10 cellular contexts compared by ENCODE assay signal in genomic region chr19:12778905-12779161, GRCh38. TPM values are rescaled to one million over a fixed set of nuclear protein-coding genes. Genes with fewer than 3 reads are reported as not detected.
DNase-seq lines count a peak whose midpoint lies in the region; ATAC-seq and TF ChIP-seq lines count a peak whose summit lies in the region.
"Had no signal": no experiment of that assay in that cellular context is flagged by ENCODE, and none has a peak within 500 bp of the region (broad histone marks: within the 10 kb centered on the region; RNA-seq: fewer than 3 reads in every experiment).

No MANE protein-coding gene starts in this region.

- H3K27ac ChIP-seq in SJSA1 (peak overlapping the region; percentile 62), esophagus muscularis mucosa (replicated peaks in 1 of 4) (peak overlapping the region; percentile 94 to 96 (median 95)), psoas muscle (peak overlapping the region; percentile 88)

- H3K9me3 ChIP-seq in SJSA1 (replicated peaks) (no peaks in the 10 kb centered on the region), esophagus muscularis mucosa (no peaks in the 10 kb centered on the region), psoas muscle (no peaks in the 10 kb centered on the region)

- TF ChIP-seq EP300 in esophagus muscularis mucosa (IDR thresholded peaks at IDR 0.05): no peak

- TF ChIP-seq CTCF in esophagus muscularis mucosa (IDR thresholded peaks at IDR 0.05) (no peak), psoas muscle (IDR thresholded peaks at IDR 0.05) (no peak)

- H3K4me3 ChIP-seq in SJSA1 (peak overlapping the region; percentile 42), esophagus muscularis mucosa (peak overlapping the region; percentile 61 to 77 (median 68)), psoas muscle (peak overlapping the region; percentile 86)

- H3K4me1 ChIP-seq in SJSA1 (replicated peaks) (peaks cover 48% of the 10 kb centered on the region), esophagus muscularis mucosa (peaks cover 56 to 75% (median 62%) of the 10 kb centered on the region in 4 donors), psoas muscle (peaks cover 38% of the 10 kb centered on the region)

- intact Hi-C loops in esophagus muscularis mucosa (cut with DNase I) (no loop called here), psoas muscle (cut with DNase I) (no loop called here)

- TF ChIP-seq POLR2A in esophagus muscularis mucosa (IDR thresholded peaks at IDR 0.05; ENCODE audit: low read depth): no peak

- H3K27me3 ChIP-seq in SJSA1 (replicated peaks) (no peaks in the 10 kb centered on the region), esophagus muscularis mucosa (no peaks in the 10 kb centered on the region), psoas muscle (ENCODE audit: insufficient read depth in 3 of 3, low read length in 2 of 3) (no peaks in the 10 kb centered on the region)

- 0 out of 2 replicates have a peak, but pooled peaks cover 4% of the 10 kb centered on the region for H3K36me3 ChIP-seq in SJSA1
- H3K36me3 ChIP-seq in esophagus muscularis mucosa: peaks cover 0 to 5% (median 0%) of the 10 kb centered on the region in 4 donors
- H3K36me3 ChIP-seq in psoas muscle (ENCODE audit: insufficient read depth in 1 of 2, low read depth in 1 of 2): no peaks in the 10 kb centered on the region

- 32% methylated on average over 4 of the region's 6 CpGs for WGBS in esophagus muscularis mucosa
- WGBS in psoas muscle, 3 donors: 23 to 38% (median 32%) methylated on average over 6 of the region's 6 CpGs

- ATAC-seq in psoas muscle (no peak), HG03460 (IDR thresholded peaks at IDR 0.05; ENCODE audit: unreplicated experiment) (no peak), HG03442 (IDR thresholded peaks at IDR 0.05; ENCODE audit: unreplicated experiment) (no peak)

- DNase-seq in Daoy (ENCODE audit: low read depth): peak; percentile 41
- DNase-seq in SJSA1 (ENCODE audit: low read depth in 1 of 2, low spot score in 2 of 2): no peak
- no peak for DNase-seq in esophagus muscularis mucosa (ENCODE audit: extremely low spot score)
- DNase-seq in psoas muscle: no peak
- no peak for DNase-seq in H4 (ENCODE audit: low spot score)
- DNase-seq in foreskin melanocyte: no peak

RNA-seq across cellular contexts. Expression of gene HOOK2, which starts 3.5 kb away (rescaled TPM):
- total RNA-seq in Daoy (2014; rRNA removed; shearing (Covaris generic)): 5.1 and 11.0 TPM in 2 replicates
- total RNA-seq in SJSA1 (2014; rRNA removed; shearing (Covaris generic)): 12.4 and 27.5 TPM in 2 replicates
- total RNA-seq in esophagus muscularis mucosa (10 to 100 TPM in 3 of 4 donors, 1 to 10 TPM in 1; 7.1 to 17.0 (median 12.6) TPM), psoas muscle (10 to 100 TPM; 20.3 to 33.0 (median 23.8) TPM)
- polyA plus RNA-seq in psoas muscle: 10 to 100 TPM; 11.3 to 21.7 (median 19.0) TPM
- total RNA-seq in H4 (2014; rRNA removed; shearing (Covaris generic)): 8.6 and 13.0 TPM in 2 replicates

RNA-seq across cellular contexts. Expression of gene JUNB, which starts 12.5 kb away (rescaled TPM):
- total RNA-seq in Daoy (2014; rRNA removed; shearing (Covaris generic)): 61.6 and 66.6 TPM in 2 replicates
- 112 and 115 TPM in 2 replicates for total RNA-seq in SJSA1 (2014; rRNA removed; shearing (Covaris generic))
- 1,000 to 10,000 TPM in 1 of 4 donors, 100 to 1,000 TPM in 2, 10 to 100 TPM in 1; 82.2 to 1,609 (median 182) TPM for total RNA-seq in esophagus muscularis mucosa
- 100 to 1,000 TPM in 2 of 4 donors, 10 to 100 TPM in 2; 29.2 to 217 (median 73.6) TPM for total RNA-seq in psoas muscle
- polyA plus RNA-seq in psoas muscle: 100 to 1,000 TPM in 1 of 3 donors, 10 to 100 TPM in 2; 25.1 to 145 (median 31.9) TPM
- total RNA-seq in H4 (2014; rRNA removed; shearing (Covaris generic)): 55.7 and 71.3 TPM in 2 replicates

RNA-seq across cellular contexts. Expression of gene PRDX2, which starts 22.8 kb away (rescaled TPM):
- 81.7 and 99.3 TPM in 2 replicates for total RNA-seq in Daoy (2014; rRNA removed; shearing (Covaris generic))
- total RNA-seq in SJSA1 (2014; rRNA removed; shearing (Covaris generic)): 4.6 and 8.7 TPM in 2 replicates
- 100 to 1,000 TPM; 236 to 275 (median 250) TPM for total RNA-seq in esophagus muscularis mucosa
- total RNA-seq in psoas muscle: 100 to 1,000 TPM; 273 to 419 (median 370) TPM
- polyA plus RNA-seq in psoas muscle: 100 to 1,000 TPM; 329 to 535 (median 396) TPM
- total RNA-seq in H4 (2014; rRNA removed; shearing (Covaris generic)): 6.1 and 6.7 TPM in 2 replicates
- total RNA-seq: SK-MEL-5 had no signal

RNA-seq across cellular contexts. Expression of gene THSD8, which starts 23.0 kb away (rescaled TPM):
- not detected in 2 replicates for total RNA-seq in Daoy (2014; rRNA removed; shearing (Covaris generic))
- total RNA-seq in SJSA1 (2014; rRNA removed; shearing (Covaris generic)): not detected in 2 replicates
- total RNA-seq in esophagus muscularis mucosa (under 1 TPM in 1 of 4 donors, not detected in 3; 0.65 TPM), psoas muscle (1 to 10 TPM in 3 of 4 donors, under 1 TPM in 1; 0.92 to 3.2 (median 2.0) TPM)
- 1 to 10 TPM; 1.9 to 2.5 (median 2.0) TPM for polyA plus RNA-seq in psoas muscle
- total RNA-seq in H4 (2014; rRNA removed; shearing (Covaris generic)): not detected in 2 replicates
- total RNA-seq: SK-MEL-5 had no signal

RNA-seq across cellular contexts. Expression of gene BEST2, which starts 27.2 kb away (rescaled TPM):
- not detected in 2 replicates for total RNA-seq in Daoy (2014; rRNA removed; shearing (Covaris generic))
- 0.13 TPM in 1 of 2 replicates, not detected in the other for total RNA-seq in SJSA1 (2014; rRNA removed; shearing (Covaris generic))
- not detected for total RNA-seq in esophagus muscularis mucosa
- total RNA-seq in psoas muscle: not detected
- under 1 TPM; 0.04 to 0.37 (median 0.08) TPM for polyA plus RNA-seq in psoas muscle
- total RNA-seq in H4 (2014; rRNA removed; shearing (Covaris generic)): 0.06 TPM in 1 of 2 replicates, not detected in the other
- total RNA-seq: lung microvascular endothelial cell, SK-MEL-5 had no signal
